In genomic region chr13:32530841-32531253, GRCh38 we compare ENCODE assay signal across 8 cellular contexts. TPM values are rescaled to one million over a fixed set of nuclear protein-coding genes. Genes with fewer than 3 reads are reported as not detected.
DNase-seq lines count a peak whose midpoint lies in the region; ATAC-seq, FAIRE-seq and TF ChIP-seq lines count a peak whose summit lies in the region.

No MANE protein-coding gene starts in this region.

- peaks cover 79% of the 10 kb centered on the region for H3K4me1 Mint-ChIP-seq in activated naive CD4-positive, alpha-beta T cell treated with anti-CD3 and anti-CD28 coated beads for 36 hours (ENCODE audit: low read depth)
- H3K4me1 Mint-ChIP-seq in activated naive CD8-positive, alpha-beta T cell (ENCODE audit: low read depth) = peaks cover 85% of the 10 kb centered on the region

- H3K27me3 Mint-ChIP-seq in activated naive CD4-positive, alpha-beta T cell treated with anti-CD3 and anti-CD28 coated beads for 36 hours (ENCODE audit: low read depth) = no peaks in the 10 kb centered on the region
- no peaks in the 10 kb centered on the region for H3K27me3 Mint-ChIP-seq in activated naive CD8-positive, alpha-beta T cell

- H3K4me1 ChIP-seq in kidney (ENCODE audit: control insufficient read depth in 1 of 2, insufficient read depth in 1 of 2, low read depth in 1 of 2, low read length in 2 of 2) (peaks cover 16 to 18% of the 10 kb centered on the region in 2 donors), thoracic aorta (ENCODE audit: control insufficient read depth in 1 of 2, low read depth in 2 of 2) (peaks cover 58 to 84% of the 10 kb centered on the region in 2 donors)

- ATAC-seq in HG03064 (IDR thresholded peaks at IDR 0.05; ENCODE audit: low read depth, unreplicated experiment) (peak; percentile 54), thoracic aorta (ENCODE audit: insufficient number of reproducible peaks, low FRiP score, low read depth) (no peak)

- H3K27ac ChIP-seq in kidney (ENCODE audit: low read depth in 2 of 2, low read length in 2 of 2) (peak overlapping the region; percentile 23 to 45), thoracic aorta (peak overlapping the region in 1 of 2 donors; percentile 15)

- no peaks in the 10 kb centered on the region for H3K9me3 Mint-ChIP-seq in activated naive CD4-positive, alpha-beta T cell treated with anti-CD3 and anti-CD28 coated beads for 36 hours
- H3K9me3 Mint-ChIP-seq in activated naive CD8-positive, alpha-beta T cell (ENCODE audit: low read depth) = no peaks in the 10 kb centered on the region

- peak; percentile 87 for FAIRE-seq in kidney (lab: Jason Lieb, UNC)

- peak overlapping the region; percentile 72 for H3K27ac Mint-ChIP-seq in activated naive CD4-positive, alpha-beta T cell treated with anti-CD3 and anti-CD28 coated beads for 36 hours
- peak overlapping the region; percentile 72 for H3K27ac Mint-ChIP-seq in activated naive CD8-positive, alpha-beta T cell

- no peak overlapping the region for H3K9ac ChIP-seq in kidney (ENCODE audit: low read length in 2 of 2)

- H3K27me3 ChIP-seq in thoracic aorta (replicated peaks; ENCODE audit: insufficient read depth) = no peaks in the 10 kb centered on the region

- DNase-seq in activated naive CD4-positive, alpha-beta T cell treated with anti-CD3 and anti-CD28 coated beads for 36 hours = no peak
- DNase-seq in activated naive CD4-positive, alpha-beta T cell treated with Interleukin-2 at 50 U/mL for 16 hours = no peak
- DNase-seq in kidney (no peak), thoracic aorta (ENCODE audit: low spot score) (no peak), HT-29 (ENCODE audit: low spot score) (no peak), SHP77 treated with DMSO at 0.1 percent for 48 hours (lab: John Stamatoyannopoulos, UW) (no peak)

- H3K4me3 Mint-ChIP-seq in activated naive CD4-positive, alpha-beta T cell treated with anti-CD3 and anti-CD28 coated beads for 36 hours = peak overlapping the region; percentile 46
- peak overlapping the region; percentile 73 for H3K4me3 Mint-ChIP-seq in activated naive CD8-positive, alpha-beta T cell

- peaks cover 2% of the 10 kb centered on the region in 2 donors for H3K36me3 ChIP-seq in kidney (ENCODE audit: control insufficient read depth in 1 of 2, insufficient read depth in 2 of 2, low read length in 2 of 2)
- H3K36me3 ChIP-seq in thoracic aorta = no peaks in the 10 kb centered on the region

- H3K4me3 ChIP-seq in kidney (ENCODE audit: low read length in 2 of 2) (peak overlapping the region in 1 of 2 donors; percentile 28), thoracic aorta (peak overlapping the region; percentile 40)

- intact Hi-C loops in activated naive CD4-positive, alpha-beta T cell treated with anti-CD3 and anti-CD28 coated beads for 36 hours (cut with micrococcal nuclease) = no loop called here
- intact Hi-C loops in kidney (cut with DNase I) = no loop called here

- H3K9me3 ChIP-seq in kidney (ENCODE audit: control insufficient read depth in 1 of 2, low read length in 2 of 2) (no peaks in the 10 kb centered on the region), thoracic aorta (no peaks in the 10 kb centered on the region)

- CTCF ChIA-PET in activated naive CD4-positive, alpha-beta T cell treated with anti-CD3 and anti-CD28 coated beads for 36 hours (lab: Charles Lee) = interaction anchor here (0.6 kb wide), 2 partner anchors 227 to 335 kb away, joined by 4 read pairs; no protein-coding TSS in a partner anchor

- TF ChIP-seq CTCF in kidney (IDR thresholded peaks at IDR 0.05; ENCODE audit: borderline replicate concordance, extremely low read depth, insufficient read depth) (no peak), thoracic aorta (IDR thresholded peaks at IDR 0.05) (no peak)

- H3K36me3 Mint-ChIP-seq in activated naive CD4-positive, alpha-beta T cell treated with anti-CD3 and anti-CD28 coated beads for 36 hours (ENCODE audit: low read depth) = peaks cover 41% of the 10 kb centered on the region
- peaks cover 7% of the 10 kb centered on the region for H3K36me3 Mint-ChIP-seq in activated naive CD8-positive, alpha-beta T cell

RNA-seq across cellular contexts. Expression of gene N4BP2L2, which starts 7.7 kb away (rescaled TPM):
- total RNA-seq in activated naive CD4-positive, alpha-beta T cell treated with anti-CD3 and anti-CD28 coated beads for 36 hours = 10 to 100 TPM; 81.1 to 82.3 TPM
- total RNA-seq in kidney (165 TPM), thoracic aorta (100 to 1,000 TPM; 135 to 251 TPM)
- 71.3 TPM for polyA plus RNA-seq in kidney (ENCODE audit: insufficient read depth, low read depth, low replicate concordance)
- total RNA-seq in HT-29 (2014; rRNA removed; shearing (Covaris generic)) = 66.0 and 68.6 TPM in 2 replicates

RNA-seq across cellular contexts. Expression of gene PDS5B, which starts 55.4 kb away (rescaled TPM):
- 10 to 100 TPM; 48.0 to 51.6 TPM for total RNA-seq in activated naive CD4-positive, alpha-beta T cell treated with anti-CD3 and anti-CD28 coated beads for 36 hours
- 41.2 TPM for total RNA-seq in kidney
- polyA plus RNA-seq in kidney (ENCODE audit: insufficient read depth, low read depth, low replicate concordance) = 6.9 TPM
- total RNA-seq in thoracic aorta = 10 to 100 TPM; 44.0 to 47.1 TPM
- total RNA-seq in HT-29 (2014; rRNA removed; shearing (Covaris generic)) = 20.3 and 21.0 TPM in 2 replicates
